ENCODE assay signal across 18 cellular contexts in genomic region chr5:142408536-142409252, GRCh38.
"Had no signal": no experiment of that assay in that cellular context is flagged by ENCODE, and none has a peak within 500 bp of the region (broad histone marks: within the 10 kb centered on the region; RNA-seq: fewer than 3 reads in every experiment).

No MANE protein-coding gene starts in this region.

- H3K27me3 ChIP-seq: adrenal gland, tibial artery had no signal

- H3K4me1 Mint-ChIP-seq: activated CD4-positive, alpha-beta T cell treated with anti-CD3 and anti-CD28 coated beads, Interleukin-2, amount 10 ng/mL, durations not matched to agents 24 days and 14 days had no signal

- H3K27ac ChIP-seq: adrenal gland, left ventricle myocardium inferior, tibial artery had no signal

- H3K36me3 ChIP-seq: adrenal gland, left ventricle myocardium inferior, tibial artery had no signal

- DNase-seq: activated CD4-positive, alpha-beta T cell treated with anti-CD3 and anti-CD28 coated beads, Interleukin-2, amount 10 ng/mL, durations not matched to agents 24 days and 14 days; activated CD8-positive, alpha-beta memory T cell treated with anti-CD3 and anti-CD28 coated beads for 24 hours; activated CD8-positive, alpha-beta memory T cell treated with anti-CD3 and anti-CD28 coated beads, Interleukin-2, amount 50 U/mL, for 48 hours; activated effector memory CD4-positive, alpha-beta T cell treated with anti-CD3 and anti-CD28 coated beads, Interleukin-2, amount 50 U/mL, for 16 hours; activated T-cell treated with anti-CD3 and anti-CD28 coated beads, Interleukin-2, amount 50 U/mL, for 48 hours; adrenal gland; cerebellar nuclear complex; cortex of kidney; left ventricle myocardium inferior; naive thymus-derived CD4-positive, alpha-beta T cell; nucleus accumbens; posterior cingulate gyrus; stimulated activated CD4-positive, alpha-beta T cell treated with anti-CD3 and anti-CD28 coated beads, Interleukin-12 subunit alpha, Interleukin-12 subunit beta, amount 100 ng/mL, for 4 hours; stimulated activated CD4-positive, alpha-beta T cell treated with anti-CD3 and anti-CD28 coated beads, Interleukin-2, amount 100 ng/mL, for 24 hours; stimulated activated naive CD4-positive, alpha-beta T cell treated with Interleukin-2 at 50 U/mL for 16 hours; T1000; tibial artery had no signal

- H3K36me3 Mint-ChIP-seq: activated naive CD4-positive, alpha-beta T cell treated with anti-CD3 and anti-CD28 coated beads, Interleukin-2, amount 50 U/mL, for 72 hours; naive thymus-derived CD4-positive, alpha-beta T cell had no signal

- H3K4me1 ChIP-seq: adrenal gland had no signal

- H3K4me3 ChIP-seq: adrenal gland, left ventricle myocardium inferior, tibial artery had no signal

- H3K4me3 Mint-ChIP-seq: activated CD4-positive, alpha-beta T cell treated with anti-CD3 and anti-CD28 coated beads, Interleukin-2, amount 10 ng/mL, durations not matched to agents 24 days and 14 days; naive thymus-derived CD4-positive, alpha-beta T cell had no signal

- H3K9me3 Mint-ChIP-seq: activated CD4-positive, alpha-beta T cell treated with anti-CD3 and anti-CD28 coated beads, Interleukin-2, amount 10 ng/mL, durations not matched to agents 24 days and 14 days; activated naive CD4-positive, alpha-beta T cell treated with anti-CD3 and anti-CD28 coated beads, Interleukin-2, amount 50 U/mL, for 72 hours had no signal

- H3K9me3 ChIP-seq: adrenal gland, left ventricle myocardium inferior, tibial artery had no signal

- H3K27ac Mint-ChIP-seq: activated CD4-positive, alpha-beta T cell treated with anti-CD3 and anti-CD28 coated beads, Interleukin-2, amount 10 ng/mL, durations not matched to agents 24 days and 14 days; naive thymus-derived CD4-positive, alpha-beta T cell had no signal

- ATAC-seq: activated naive CD4-positive, alpha-beta T cell treated with anti-CD3 and anti-CD28 coated beads, Interleukin-2, amount 50 U/mL, for 72 hours; naive thymus-derived CD4-positive, alpha-beta T cell had no signal
